ENCODE assay signal across 22 cellular contexts in the genomic region with DNA sequence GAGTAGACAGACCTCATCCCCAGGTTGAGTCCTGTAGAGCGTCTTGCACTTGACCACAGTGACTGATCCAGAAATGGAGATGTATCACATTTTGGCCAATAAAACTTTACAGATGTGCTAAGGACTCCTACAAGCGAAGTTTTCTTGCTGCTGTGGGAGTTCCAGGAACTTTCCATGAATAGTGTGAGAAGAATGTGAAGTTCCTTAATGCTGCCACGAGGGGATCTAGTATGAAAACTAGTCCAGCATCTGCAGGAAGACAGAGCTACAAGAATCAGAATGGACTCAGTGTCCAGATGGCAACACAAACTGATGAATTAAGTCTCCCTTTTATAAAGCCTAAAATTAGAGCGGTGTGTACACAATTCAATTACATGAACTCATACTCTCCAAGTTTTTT. TPM values are rescaled to one million over a fixed set of nuclear protein-coding genes. Genes with fewer than 3 reads are reported as not detected.
DNase-seq lines count a peak whose midpoint lies in the region; ATAC-seq and TF ChIP-seq lines count a peak whose summit lies in the region.
"Had no signal": no experiment of that assay in that cellular context is flagged by ENCODE, and none has a peak within 500 bp of the region (broad histone marks: within the 10 kb centered on the region; RNA-seq: fewer than 3 reads in every experiment).

No MANE protein-coding gene starts in this region.

- H3K4me1 Mint-ChIP-seq in CD14-positive monocyte, result no peaks in the 10 kb centered on the region
- H3K4me1 Mint-ChIP-seq: activated CD4-positive, alpha-beta T cell treated with anti-CD3 and anti-CD28 coated beads, Interleukin-2, amount 10 ng/mL, durations not matched to agents 24 days and 14 days; CD4-positive, CD25-positive, alpha-beta regulatory T cell had no signal

- ATAC-seq in foreskin keratinocyte, result no peak
- ATAC-seq: Panc1 had no signal

- H3K27ac ChIP-seq in foreskin keratinocyte, result no peak overlapping the region
- H3K27ac ChIP-seq: epithelial cell of prostate, SK-N-MC, testis had no signal

- no peak overlapping the region for H3K27ac Mint-ChIP-seq in CD14-positive monocyte
- H3K27ac Mint-ChIP-seq: activated CD4-positive, alpha-beta T cell treated with anti-CD3 and anti-CD28 coated beads, Interleukin-2, amount 10 ng/mL, durations not matched to agents 24 days and 14 days; CD4-positive, CD25-positive, alpha-beta regulatory T cell had no signal

- H3K4me3 Mint-ChIP-seq in CD14-positive monocyte, result no peak overlapping the region
- H3K4me3 Mint-ChIP-seq: activated CD4-positive, alpha-beta T cell treated with anti-CD3 and anti-CD28 coated beads, Interleukin-2, amount 10 ng/mL, durations not matched to agents 24 days and 14 days; CD4-positive, CD25-positive, alpha-beta regulatory T cell had no signal

- H3K4me1 ChIP-seq in foreskin keratinocyte, result peaks cover 5% of the 10 kb centered on the region
- H3K4me1 ChIP-seq: testis had no signal

- no peaks in the 10 kb centered on the region for H3K36me3 Mint-ChIP-seq in CD14-positive monocyte
- H3K36me3 Mint-ChIP-seq: CD4-positive, CD25-positive, alpha-beta regulatory T cell had no signal

- intact Hi-C loops in CD14-positive monocyte (cut with micrococcal nuclease), result no loop called here

- peaks cover 13 to 41% (median 20%) of the 10 kb centered on the region in 3 donors for H3K27me3 Mint-ChIP-seq in CD14-positive monocyte (ENCODE audit: low read depth in 3 of 3)

- DNase-seq in CD14-positive monocyte (ENCODE audit: low spot score), result no peak
- DNase-seq in HT1080 (ENCODE audit: low read depth), result peak; percentile 20
- no peak for DNase-seq in astrocyte of the cerebellum (ENCODE audit: low read depth)
- peak in 1 of 2 donors; percentile 14 for DNase-seq in foreskin keratinocyte
- no peak for DNase-seq in NCI-H128 (lab: John Stamatoyannopoulos, UW; ENCODE audit: unreplicated experiment)
- DNase-seq in activated CD4-positive, alpha-beta T cell treated with anti-CD3 and anti-CD28 coated beads for 4 hours, result no peak
- DNase-seq in NCI-H526 treated with DMSO at 0.1 percent for 48 hours (lab: John Stamatoyannopoulos, UW), result no peak
- DNase-seq in GM13976 (ENCODE audit: low spot score), result no peak
- DNase-seq: activated CD4-positive, alpha-beta T cell treated with anti-CD3 and anti-CD28 coated beads, Interleukin-2, amount 10 ng/mL, durations not matched to agents 24 days and 14 days; activated CD8-positive, alpha-beta memory T cell treated with anti-CD3 and anti-CD28 coated beads, Interleukin-2, amount 50 U/mL, for 48 hours; anterior cingulate cortex; CD4-positive, CD25-positive, alpha-beta regulatory T cell; DND-41; glutamatergic neuron; MV-4-11; NCI-H2081 treated with DMSO at 0.1 percent for 48 hours; NCI-H524; small intestine; testis had no signal

- H3K4me3 ChIP-seq in astrocyte of the cerebellum (ENCODE audit: low read depth, low read length), result no peak overlapping the region
- H3K4me3 ChIP-seq: SK-N-MC, testis had no signal

- in situ Hi-C loops in astrocyte of the cerebellum (cut with HindIII; ENCODE audit: low sequenced_read_pairs) (no loop called here), GM13976 (cut with MboI; ENCODE audit: low sequenced_read_pairs, unreplicated experiment) (no loop called here)

- H3K9me3 Mint-ChIP-seq in CD14-positive monocyte, result peaks cover 0 to 3% (median 0%) of the 10 kb centered on the region in 7 donors
- H3K9me3 Mint-ChIP-seq: activated CD4-positive, alpha-beta T cell treated with anti-CD3 and anti-CD28 coated beads, Interleukin-2, amount 10 ng/mL, durations not matched to agents 24 days and 14 days; CD4-positive, CD25-positive, alpha-beta regulatory T cell had no signal

- peaks cover 3% of the 10 kb centered on the region for H3K27me3 ChIP-seq in foreskin keratinocyte
- H3K27me3 ChIP-seq: testis had no signal

- TF ChIP-seq CTCF in CD14-positive monocyte (IDR thresholded peaks at IDR 0.05) (peak; percentile 19), astrocyte of the cerebellum (IDR thresholded peaks at IDR 0.05; ENCODE audit: low read depth, low read length, missing control alignments) (peak; percentile 4), foreskin keratinocyte (conservative IDR thresholded peaks at IDR 0.05) (peak; percentile 23), GM13976 (IDR thresholded peaks at IDR 0.05; ENCODE audit: borderline replicate concordance, control extremely low read depth, extremely low read depth, insufficient read depth, missing control alignments) (no peak)

RNA-seq across cellular contexts. Expression of gene LSM8, which starts 14.8 kb away (rescaled TPM):
- polyA plus RNA-seq in CD14-positive monocyte (10 to 100 TPM; 23.4 to 32.5 TPM), foreskin keratinocyte (39.9 and 47.7 TPM in 2 replicates)
- 56.7 and 83.1 TPM in 2 replicates for total RNA-seq in HT1080 (2014; rRNA removed; shearing (Covaris generic))
- polyA plus RNA-seq in HT1080 (2015; cell fraction: cytosol; rRNA removed), result 62.8 and 81.3 TPM in 2 replicates
- polyA plus RNA-seq in HT1080 (2015; cell fraction: nucleus; rRNA removed), result 56.2 and 60.6 TPM in 2 replicates
- total RNA-seq in foreskin keratinocyte, result 32.3 and 36.0 TPM in 2 replicates

RNA-seq across cellular contexts. Expression of gene ANKRD7, which starts 55.4 kb away (rescaled TPM):
- not detected for polyA plus RNA-seq in CD14-positive monocyte
- 0.27 and 0.74 TPM in 2 replicates for total RNA-seq in HT1080 (2014; rRNA removed; shearing (Covaris generic))
- polyA plus RNA-seq in HT1080 (2015; cell fraction: cytosol; rRNA removed), result 0.08 and 0.51 TPM in 2 replicates
- not detected in 2 replicates for polyA plus RNA-seq in HT1080 (2015; cell fraction: nucleus; rRNA removed)
- 0.71 and 1.1 TPM in 2 replicates for total RNA-seq in foreskin keratinocyte
- polyA plus RNA-seq in foreskin keratinocyte, result 0.38 and 0.86 TPM in 2 replicates
- total RNA-seq: activated CD4-positive, alpha-beta T cell treated with anti-CD3 and anti-CD28 coated beads, Interleukin-2, amount 10 ng/mL, durations not matched to agents 24 days and 14 days; CD4-positive, CD25-positive, alpha-beta regulatory T cell had no signal
